8 cellular contexts compared by ENCODE assay signal in the genomic region with DNA sequence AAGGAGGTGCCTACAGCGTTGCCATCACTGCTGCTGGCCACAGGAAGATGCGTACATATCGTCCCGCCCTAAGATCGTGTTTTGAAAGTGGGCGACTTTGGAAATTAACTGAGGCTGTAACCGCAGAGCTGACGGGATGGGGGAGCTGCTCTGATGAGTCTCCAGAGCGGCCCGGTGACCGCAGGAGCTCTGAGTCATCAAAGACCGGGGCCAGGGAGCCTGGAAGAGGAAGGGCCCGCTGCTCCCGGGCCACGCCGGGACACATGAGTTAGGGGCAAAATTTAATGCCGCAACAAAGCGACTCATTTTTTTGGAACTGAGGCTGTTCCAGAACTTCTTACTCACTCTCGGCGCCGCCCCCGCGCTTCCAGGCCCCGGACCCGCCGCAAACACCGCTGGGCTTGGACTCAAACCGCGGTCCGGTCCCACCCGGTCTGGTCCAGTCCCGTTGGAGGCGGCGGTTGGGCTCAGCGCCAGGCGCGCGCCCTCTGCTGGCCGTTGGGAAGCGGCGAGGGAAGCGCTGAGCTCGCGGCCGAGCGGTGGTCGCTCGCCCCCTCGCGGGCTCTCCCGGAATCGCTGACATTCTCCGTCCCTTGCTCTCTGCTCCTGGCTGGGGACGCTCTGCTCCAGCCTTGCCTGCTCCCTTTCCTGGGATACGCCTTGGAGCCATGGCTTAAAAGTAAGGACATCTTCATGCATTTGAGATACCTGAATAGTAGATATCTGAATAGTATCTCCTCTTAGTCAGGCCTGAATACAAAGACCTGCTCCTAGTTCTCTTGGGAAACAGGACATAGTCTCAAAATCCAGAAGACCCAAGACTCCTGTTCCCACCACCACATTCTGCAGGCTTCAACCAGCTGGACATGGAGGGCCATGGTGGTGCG. TPM values are rescaled to one million over a fixed set of nuclear protein-coding genes. Genes with fewer than 3 reads are reported as not detected.
DNase-seq lines count a peak whose midpoint lies in the region; ATAC-seq and TF ChIP-seq lines count a peak whose summit lies in the region.
"Not testable (repeated sequence)": the region's sequence is repeated elsewhere in the genome, so short reads cannot be mapped to it uniquely, and the experiment has no call there.

No MANE protein-coding gene starts in this region.

- DNase-seq in ELR (ENCODE audit: low read depth), result peak; percentile 10
- peak; percentile 9 for DNase-seq in OCI-M1 (lab: John Stamatoyannopoulos, UW)
- peak in 2 of 7 donors; percentile 17 to 22 for DNase-seq in adrenal gland
- not testable (repeated sequence) for DNase-seq in Right ventricle myocardium superior, nephron progenitor cell
- peak; percentile 18 to 28 for DNase-seq in uterus

- WGBS in adrenal gland, 4 donors, result 7 to 30% (median 10%) methylated on average over 3 to 9 of the region's 56 CpGs

- not testable (repeated sequence) for H3K4me1 ChIP-seq in adrenal gland (replicated peaks in 1 of 2); uterus

- H3K9me3 ChIP-seq in adrenal gland (replicated peaks in 1 of 3); uterus: not testable (repeated sequence)

- H3K27me3 ChIP-seq in adrenal gland, uterus: not testable (repeated sequence)

- not testable (repeated sequence) for H3K36me3 ChIP-seq in adrenal gland (replicated peaks in 1 of 2); uterus

- intact Hi-C loops in adrenal gland (cut with DNase I); Right ventricle myocardium superior (cut with DNase I); uterus (cut with DNase I; ENCODE audit: low total_unique reads): not testable (repeated sequence)

- peak; percentile 9 to 84 (median 82) for TF ChIP-seq CTCF in adrenal gland (IDR thresholded peaks at IDR 0.05)
- TF ChIP-seq CTCF in nephron progenitor cell (IDR thresholded peaks at IDR 0.05), result peak; percentile 39
- peak; percentile 23 to 85 (median 58) for TF ChIP-seq CTCF in uterus (IDR thresholded peaks at IDR 0.05)

- H3K4me1 Mint-ChIP-seq in nephron progenitor cell, result not testable (repeated sequence)

- peaks cover 10% of the 10 kb centered on the region for H3K9me3 Mint-ChIP-seq in nephron progenitor cell

- not testable (repeated sequence) for H3K4me3 Mint-ChIP-seq in nephron progenitor cell

- H3K36me3 Mint-ChIP-seq in nephron progenitor cell (ENCODE audit: low read depth), result not testable (repeated sequence)

- H3K27ac Mint-ChIP-seq in nephron progenitor cell, result not testable (repeated sequence)

- not testable (repeated sequence) for TF ChIP-seq POLR2A in adrenal gland (IDR thresholded peaks at IDR 0.05); uterus (IDR thresholded peaks at IDR 0.05)

- H3K27me3 Mint-ChIP-seq in nephron progenitor cell (ENCODE audit: low read depth, poor library complexity), result not testable (repeated sequence)

- ATAC-seq in GM21423 (IDR thresholded peaks at IDR 0.05; ENCODE audit: unreplicated experiment) (peak; percentile 65), HG03139 (IDR thresholded peaks at IDR 0.05; ENCODE audit: unreplicated experiment) (peak; percentile 54), Right ventricle myocardium superior (ENCODE audit: poor library complexity) (peak; percentile 91)

- H3K4me3 ChIP-seq in adrenal gland, uterus: not testable (repeated sequence)

- not testable (repeated sequence) for H3K27ac ChIP-seq in adrenal gland
- H3K27ac ChIP-seq in uterus, result peak overlapping the region; percentile 37 to 59

RNA-seq across cellular contexts. Expression of gene SLC31A2, which starts 39.5 kb away (rescaled TPM):
- 10 to 100 TPM; 16.0 to 50.8 (median 22.0) TPM for total RNA-seq in adrenal gland
- polyA plus RNA-seq in adrenal gland, result 10 to 100 TPM in 2 of 3 donors, 1 to 10 TPM in 1; 9.1 to 20.8 (median 10.8) TPM
- total RNA-seq in Right ventricle myocardium superior, result 14.1 TPM
- 10 to 100 TPM in 1 of 4 donors, 1 to 10 TPM in 3; 3.0 to 20.0 (median 7.4) TPM for total RNA-seq in uterus

RNA-seq across cellular contexts. Expression of gene ZFP37, which starts 54.8 kb away (rescaled TPM):
- total RNA-seq in adrenal gland (1 to 10 TPM in 6 of 8 donors, under 1 TPM in 2; 0.12 to 2.7 (median 1.8) TPM), Right ventricle myocardium superior (1.0 TPM), uterus (10 to 100 TPM in 1 of 4 donors, 1 to 10 TPM in 3; 3.8 to 17.2 (median 7.2) TPM)
- 1 to 10 TPM in 2 of 3 donors, under 1 TPM in 1; 0.64 to 2.4 (median 1.0) TPM for polyA plus RNA-seq in adrenal gland
